Comparison of ENCODE assay signal across 1 cellular context in the genomic region with DNA sequence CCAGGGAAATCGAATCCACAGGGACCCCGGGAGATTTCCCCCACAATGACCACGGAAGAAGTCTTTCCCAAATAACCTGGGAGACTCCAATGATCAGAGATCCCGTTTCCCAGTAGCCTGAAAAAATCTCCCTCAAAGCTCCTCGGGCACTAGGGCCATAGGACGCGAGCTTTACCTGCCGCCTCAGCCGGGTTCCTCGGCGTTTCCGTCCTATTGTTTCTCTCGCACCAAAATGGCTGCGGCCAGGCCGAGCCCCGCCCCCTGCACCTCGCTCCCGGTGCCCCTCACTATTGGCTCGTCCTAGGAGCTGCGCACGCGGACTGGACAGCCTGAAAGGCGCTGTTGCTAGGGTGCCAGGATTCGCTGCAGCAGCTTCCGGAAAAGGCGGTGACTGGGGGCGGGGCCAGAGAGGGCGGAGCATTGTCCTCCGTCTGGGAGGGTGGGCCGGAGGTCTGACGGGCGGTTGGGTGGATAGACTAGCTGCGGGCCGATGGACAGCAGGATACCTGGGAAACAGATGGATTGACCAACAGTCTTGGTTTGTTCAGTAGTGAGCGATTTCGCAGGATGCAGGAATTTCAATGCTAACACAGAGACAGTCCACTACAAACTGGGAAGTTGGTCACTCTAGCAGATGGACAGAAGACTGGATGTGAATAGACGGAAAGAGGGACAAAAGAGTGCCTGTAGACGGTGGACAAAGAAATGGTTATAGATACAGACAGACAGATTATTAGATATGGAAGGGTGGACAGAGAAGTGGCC.
TF ChIP-seq lines count a peak whose summit lies in the region.

A gene with protein sequence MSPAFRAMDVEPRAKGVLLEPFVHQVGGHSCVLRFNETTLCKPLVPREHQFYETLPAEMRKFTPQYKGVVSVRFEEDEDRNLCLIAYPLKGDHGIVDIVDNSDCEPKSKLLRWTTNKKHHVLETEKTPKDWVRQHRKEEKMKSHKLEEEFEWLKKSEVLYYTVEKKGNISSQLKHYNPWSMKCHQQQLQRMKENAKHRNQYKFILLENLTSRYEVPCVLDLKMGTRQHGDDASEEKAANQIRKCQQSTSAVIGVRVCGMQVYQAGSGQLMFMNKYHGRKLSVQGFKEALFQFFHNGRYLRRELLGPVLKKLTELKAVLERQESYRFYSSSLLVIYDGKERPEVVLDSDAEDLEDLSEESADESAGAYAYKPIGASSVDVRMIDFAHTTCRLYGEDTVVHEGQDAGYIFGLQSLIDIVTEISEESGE (minus strand): TSS at position 240 of the 765 bp plus-strand sequence. CDS start 21,930 bp downstream, outside the sequence.

TF ChIP-seq in K562, 482 proteins besides CTCF, POLR2A, EP300 and RAD21 (continued from another document and continues in another):
- TF ChIP-seq, protein P1, sequence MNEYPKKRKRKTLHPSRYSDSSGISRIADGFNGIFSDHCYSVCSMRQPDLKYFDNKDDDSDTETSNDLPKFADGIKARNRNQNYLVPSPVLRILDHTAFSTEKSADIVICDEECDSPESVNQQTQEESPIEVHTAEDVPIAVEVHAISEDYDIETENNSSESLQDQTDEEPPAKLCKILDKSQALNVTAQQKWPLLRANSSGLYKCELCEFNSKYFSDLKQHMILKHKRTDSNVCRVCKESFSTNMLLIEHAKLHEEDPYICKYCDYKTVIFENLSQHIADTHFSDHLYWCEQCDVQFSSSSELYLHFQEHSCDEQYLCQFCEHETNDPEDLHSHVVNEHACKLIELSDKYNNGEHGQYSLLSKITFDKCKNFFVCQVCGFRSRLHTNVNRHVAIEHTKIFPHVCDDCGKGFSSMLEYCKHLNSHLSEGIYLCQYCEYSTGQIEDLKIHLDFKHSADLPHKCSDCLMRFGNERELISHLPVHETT (CRISPR knock-in tag; conservative IDR thresholded peaks at IDR 0.05 in 1 of 2, IDR thresholded peaks at IDR 0.05 in 1 of 2): no peak
- TF ChIP-seq TEAD4 (IDR thresholded peaks at IDR 0.05; ENCODE audit: low read length): 0 out of 2 replicates have a peak, but pooled peaks have one; percentile 8
- no peak for TF ChIP-seq TEAD4 (CRISPR knock-in tag; IDR thresholded peaks at IDR 0.05; ENCODE audit: borderline replicate concordance)
- peak; percentile 73 for TF ChIP-seq MEIS2 (IDR thresholded peaks at IDR 0.05; ENCODE audit: partially characterized antibody)
- no peak for TF ChIP-seq ZNF644 (tag; IDR thresholded peaks at IDR 0.05; ENCODE audit: low read depth)
- TF ChIP-seq CREM (IDR thresholded peaks at IDR 0.05; ENCODE audit: low read depth): peak; percentile 63
- no peak for TF ChIP-seq NCOA1 (IDR thresholded peaks at IDR 0.05; ENCODE audit: low read depth)
- peak; percentile 82 to 96 (median 96) for TF ChIP-seq YY1 (IDR thresholded peaks at IDR 0.05; ENCODE audit: borderline replicate concordance in 1 of 3, control insufficient read depth in 1 of 3, extremely low read depth in 1 of 3, insufficient read depth in 3 of 3, insufficient read length in 1 of 3, insufficient replicate concordance in 2 of 3, low read depth in 1 of 3, low read length in 2 of 3)
- TF ChIP-seq ZNF232 (CRISPR knock-in tag; IDR thresholded peaks at IDR 0.05): no peak
- peak; percentile 52 for TF ChIP-seq CXXC5 (CRISPR knock-in tag; IDR thresholded peaks at IDR 0.05)
- TF ChIP-seq CBX2 (IDR thresholded peaks at IDR 0.05; ENCODE audit: insufficient read depth, low read length, poor library complexity, severe bottlenecking): no peak
- TF ChIP-seq BACH1 (tag; IDR thresholded peaks at IDR 0.05): no peak
- no peak for TF ChIP-seq ARID1B (IDR thresholded peaks at IDR 0.05)
- TF ChIP-seq ZNF175 (CRISPR knock-in tag; IDR thresholded peaks at IDR 0.05; ENCODE audit: low read depth): no peak
- no peak for TF ChIP-seq ZNF561 (CRISPR knock-in tag; conservative IDR thresholded peaks at IDR 0.05)
- no peak for TF ChIP-seq ZNF12 (CRISPR knock-in tag; IDR thresholded peaks at IDR 0.05)
- no peak for TF ChIP-seq GATAD2A (IDR thresholded peaks at IDR 0.05)
- TF ChIP-seq HBP1 (CRISPR knock-in tag; IDR thresholded peaks at IDR 0.05): no peak
- peak in 1 of 2 experiments; percentile 28 for TF ChIP-seq E2F6 (IDR thresholded peaks at IDR 0.05; ENCODE audit: borderline replicate concordance in 1 of 2, extremely low read depth in 1 of 2, insufficient read depth in 1 of 2, insufficient read length in 1 of 2, low read depth in 1 of 2, low read length in 1 of 2, poor library complexity in 1 of 2, severe bottlenecking in 1 of 2)
- TF ChIP-seq CAMTA2 (CRISPR knock-in tag; conservative IDR thresholded peaks at IDR 0.05): no peak
- no peak for TF ChIP-seq CHD2 (IDR thresholded peaks at IDR 0.05; ENCODE audit: low read depth, low read length)
- TF ChIP-seq, protein P2, sequence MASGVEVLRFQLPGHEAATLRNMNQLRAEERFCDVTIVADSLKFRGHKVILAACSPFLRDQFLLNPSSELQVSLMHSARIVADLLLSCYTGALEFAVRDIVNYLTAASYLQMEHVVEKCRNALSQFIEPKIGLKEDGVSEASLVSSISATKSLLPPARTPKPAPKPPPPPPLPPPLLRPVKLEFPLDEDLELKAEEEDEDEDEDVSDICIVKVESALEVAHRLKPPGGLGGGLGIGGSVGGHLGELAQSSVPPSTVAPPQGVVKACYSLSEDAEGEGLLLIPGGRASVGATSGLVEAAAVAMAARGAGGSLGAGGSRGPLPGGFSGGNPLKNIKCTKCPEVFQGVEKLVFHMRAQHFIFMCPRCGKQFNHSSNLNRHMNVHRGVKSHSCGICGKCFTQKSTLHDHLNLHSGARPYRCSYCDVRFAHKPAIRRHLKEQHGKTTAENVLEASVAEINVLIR (CRISPR knock-in tag; IDR thresholded peaks at IDR 0.05): no peak
- no peak for TF ChIP-seq ZNF830 (CRISPR knock-in tag; IDR thresholded peaks at IDR 0.05)
- peak; percentile 48; the same call in 1 of the 2 replicates for TF ChIP-seq GTF2F1 (IDR thresholded peaks at IDR 0.05; ENCODE audit: low read depth, low read length)
- TF ChIP-seq BRD9 (IDR thresholded peaks at IDR 0.05; ENCODE audit: low read depth, partially characterized antibody): no peak
- 0 out of 2 replicates have a peak, but pooled peaks have one; percentile 25 for TF ChIP-seq HDGF (IDR thresholded peaks at IDR 0.05)
- TF ChIP-seq ZKSCAN8 (CRISPR knock-in tag; IDR thresholded peaks at IDR 0.05): no peak
- TF ChIP-seq ZNF140 (CRISPR knock-in tag; IDR thresholded peaks at IDR 0.05): no peak
- no peak for TF ChIP-seq BCLAF1 (IDR thresholded peaks at IDR 0.05; ENCODE audit: borderline replicate concordance in 1 of 2, control insufficient read depth in 1 of 2, low read depth in 2 of 2, low read length in 1 of 2)
- no peak for TF ChIP-seq SRSF1 (IDR thresholded peaks at IDR 0.05; ENCODE audit: low read depth, low read length)
- no peak for TF ChIP-seq CHD1 (IDR thresholded peaks at IDR 0.05; ENCODE audit: low read length)
- TF ChIP-seq, protein P3, sequence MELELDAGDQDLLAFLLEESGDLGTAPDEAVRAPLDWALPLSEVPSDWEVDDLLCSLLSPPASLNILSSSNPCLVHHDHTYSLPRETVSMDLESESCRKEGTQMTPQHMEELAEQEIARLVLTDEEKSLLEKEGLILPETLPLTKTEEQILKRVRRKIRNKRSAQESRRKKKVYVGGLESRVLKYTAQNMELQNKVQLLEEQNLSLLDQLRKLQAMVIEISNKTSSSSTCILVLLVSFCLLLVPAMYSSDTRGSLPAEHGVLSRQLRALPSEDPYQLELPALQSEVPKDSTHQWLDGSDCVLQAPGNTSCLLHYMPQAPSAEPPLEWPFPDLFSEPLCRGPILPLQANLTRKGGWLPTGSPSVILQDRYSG (tag; conservative IDR thresholded peaks at IDR 0.05; ENCODE audit: low read depth): no peak
- no peak for TF ChIP-seq NFXL1 (CRISPR knock-in tag; IDR thresholded peaks at IDR 0.05)
- no peak for TF ChIP-seq SNIP1 (IDR thresholded peaks at IDR 0.05; ENCODE audit: low read depth)
- TF ChIP-seq, protein P4, sequence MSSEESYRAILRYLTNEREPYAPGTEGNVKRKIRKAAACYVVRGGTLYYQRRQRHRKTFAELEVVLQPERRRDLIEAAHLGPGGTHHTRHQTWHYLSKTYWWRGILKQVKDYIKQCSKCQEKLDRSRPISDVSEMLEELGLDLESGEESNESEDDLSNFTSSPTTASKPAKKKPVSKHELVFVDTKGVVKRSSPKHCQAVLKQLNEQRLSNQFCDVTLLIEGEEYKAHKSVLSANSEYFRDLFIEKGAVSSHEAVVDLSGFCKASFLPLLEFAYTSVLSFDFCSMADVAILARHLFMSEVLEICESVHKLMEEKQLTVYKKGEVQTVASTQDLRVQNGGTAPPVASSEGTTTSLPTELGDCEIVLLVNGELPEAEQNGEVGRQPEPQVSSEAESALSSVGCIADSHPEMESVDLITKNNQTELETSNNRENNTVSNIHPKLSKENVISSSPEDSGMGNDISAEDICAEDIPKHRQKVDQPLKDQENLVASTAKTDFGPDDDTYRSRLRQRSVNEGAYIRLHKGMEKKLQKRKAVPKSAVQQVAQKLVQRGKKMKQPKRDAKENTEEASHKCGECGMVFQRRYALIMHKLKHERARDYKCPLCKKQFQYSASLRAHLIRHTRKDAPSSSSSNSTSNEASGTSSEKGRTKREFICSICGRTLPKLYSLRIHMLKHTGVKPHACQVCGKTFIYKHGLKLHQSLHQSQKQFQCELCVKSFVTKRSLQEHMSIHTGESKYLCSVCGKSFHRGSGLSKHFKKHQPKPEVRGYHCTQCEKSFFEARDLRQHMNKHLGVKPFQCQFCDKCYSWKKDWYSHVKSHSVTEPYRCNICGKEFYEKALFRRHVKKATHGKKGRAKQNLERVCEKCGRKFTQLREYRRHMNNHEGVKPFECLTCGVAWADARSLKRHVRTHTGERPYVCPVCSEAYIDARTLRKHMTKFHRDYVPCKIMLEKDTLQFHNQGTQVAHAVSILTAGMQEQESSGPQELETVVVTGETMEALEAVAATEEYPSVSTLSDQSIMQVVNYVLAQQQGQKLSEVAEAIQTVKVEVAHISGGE (CRISPR knock-in tag; IDR thresholded peaks at IDR 0.05): peak in 1 of 3 experiments; percentile 49; a peak in 1 of 6 replicates
- TF ChIP-seq PHF8 (IDR thresholded peaks at IDR 0.05; ENCODE audit: borderline replicate concordance, low read length): peak; percentile 87
- no peak for TF ChIP-seq CBX3 (IDR thresholded peaks at IDR 0.05; ENCODE audit: borderline replicate concordance in 1 of 2, low read length in 2 of 2)
- no peak for TF ChIP-seq ZNF436 (CRISPR knock-in tag; IDR thresholded peaks at IDR 0.05)
- TF ChIP-seq ZNF696 (CRISPR knock-in tag; conservative IDR thresholded peaks at IDR 0.05): no peak
- TF ChIP-seq SP2 (IDR thresholded peaks at IDR 0.05; ENCODE audit: extremely low read depth, low read depth, low read length, poor library complexity, severe bottlenecking): peak; percentile 14
- peak; percentile 56 for TF ChIP-seq ZFX (CRISPR knock-in tag; IDR thresholded peaks at IDR 0.05)
